ENCODE assay signal across 8 cellular contexts in the genomic region with DNA sequence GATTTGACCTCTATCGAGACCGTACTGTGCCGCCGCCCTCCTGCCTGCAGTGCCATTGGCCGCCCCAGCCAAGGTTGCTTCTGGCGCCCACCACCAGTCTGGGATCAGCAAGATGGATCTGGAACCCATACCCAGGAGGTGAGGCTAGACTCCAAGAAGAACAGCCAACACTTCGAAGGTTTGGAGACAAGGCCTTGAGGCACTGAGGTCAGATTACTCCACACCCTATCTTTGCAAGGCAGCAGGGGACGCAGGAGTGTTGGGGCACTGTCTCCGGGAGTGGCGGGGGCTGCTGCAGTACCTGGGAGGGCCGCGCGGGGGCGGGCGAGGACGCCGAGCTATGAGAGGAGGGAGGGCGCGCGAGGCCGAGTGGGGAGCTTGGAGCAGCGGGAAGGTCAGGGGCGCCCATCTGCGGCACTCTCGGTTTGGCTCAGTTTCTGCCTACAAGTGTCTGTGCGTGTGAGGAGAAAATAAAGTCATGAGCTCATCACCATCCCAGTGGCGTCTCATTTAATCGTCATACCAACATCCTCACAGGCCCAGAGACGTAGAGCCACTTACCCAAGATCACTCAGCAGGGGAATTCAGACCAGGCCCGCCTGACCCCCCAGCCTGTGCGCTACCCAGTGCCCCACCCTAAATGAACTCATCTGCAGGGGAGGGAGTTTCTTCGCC. TPM values are rescaled to one million over a fixed set of nuclear protein-coding genes. Genes with fewer than 3 reads are reported as not detected.
DNase-seq lines count a peak whose midpoint lies in the region; ATAC-seq and TF ChIP-seq lines count a peak whose summit lies in the region.

No MANE protein-coding gene starts in this region.

- H2BK5ac ChIP-seq in mesenchymal stem cell (ENCODE audit: low read depth, low read length, poor library complexity, severe bottlenecking), result no peak overlapping the region

- H3K18ac ChIP-seq in mesenchymal stem cell (ENCODE audit: low read depth in 1 of 2, low read length in 2 of 2), result no peak overlapping the region

- H3K9me3 ChIP-seq in mesenchymal stem cell (ENCODE audit: control insufficient read depth, low read length), result no peaks in the 10 kb centered on the region

- no peak overlapping the region for H2BK15ac ChIP-seq in mesenchymal stem cell (ENCODE audit: low read depth, poor library complexity, severe bottlenecking)

- ATAC-seq in HG02852 (IDR thresholded peaks at IDR 0.05; ENCODE audit: unreplicated experiment), result peak; percentile 87

- no peaks in the 10 kb centered on the region for H3K36me3 ChIP-seq in mesenchymal stem cell (ENCODE audit: control insufficient read depth in 1 of 2, insufficient read depth in 2 of 2, low read depth in 1 of 2, low read length in 2 of 2)

- H3K4me1 ChIP-seq in mesenchymal stem cell (ENCODE audit: control insufficient read depth, insufficient read depth, low read depth, low read length), result peaks cover 2% of the 10 kb centered on the region

- no peak overlapping the region for H2AFZ ChIP-seq in mesenchymal stem cell (ENCODE audit: low read depth, low read length)

- H3K27me3 ChIP-seq in dorsolateral prefrontal cortex, result no peaks in the 10 kb centered on the region
- peaks cover 32 to 36% of the 10 kb centered on the region in 2 experiments for H3K27me3 ChIP-seq in mesenchymal stem cell (ENCODE audit: control insufficient read depth in 1 of 2, insufficient read depth in 1 of 2, low read length in 2 of 2)

- no peak overlapping the region for H3K4ac ChIP-seq in mesenchymal stem cell (ENCODE audit: low read depth in 1 of 2, low read length in 2 of 2)

- no peak overlapping the region for H3K23ac ChIP-seq in mesenchymal stem cell (ENCODE audit: low read length in 2 of 2)

- no peak overlapping the region for H4K8ac ChIP-seq in mesenchymal stem cell (ENCODE audit: low read length)

- no peak overlapping the region for H4K91ac ChIP-seq in mesenchymal stem cell (ENCODE audit: low read length)

- no peak overlapping the region for H2BK120ac ChIP-seq in mesenchymal stem cell (ENCODE audit: low read depth, low read length)

- H3K27ac ChIP-seq in dorsolateral prefrontal cortex (peak overlapping the region in 2 of 59 donors; percentile 31 to 63), mesenchymal stem cell (ENCODE audit: low read length, poor library complexity, severe bottlenecking) (no peak overlapping the region)

- 38% methylated on average over 24 of the region's 32 CpGs for WGBS in mesenchymal stem cell

- H3K4me2 ChIP-seq in mesenchymal stem cell (ENCODE audit: low read length, poor library complexity, severe bottlenecking), result no peak overlapping the region

- no peak overlapping the region for H2BK12ac ChIP-seq in mesenchymal stem cell (ENCODE audit: low read length in 2 of 2)

- no peaks in the 10 kb centered on the region for H3K79me1 ChIP-seq in mesenchymal stem cell (replicated peaks; ENCODE audit: low read length, poor library complexity, severe bottlenecking)

- no peak overlapping the region for H3K14ac ChIP-seq in mesenchymal stem cell (ENCODE audit: low read length in 2 of 2)

- DNase-seq in NCI-H460 (ENCODE audit: extremely low read depth, low read depth), result peak; percentile 41
- DNase-seq in activated CD4-positive, alpha-beta T cell treated with anti-CD3 and anti-CD28 coated beads, Interleukin-2, amount 50 U/mL, for 4 hours, result peak; percentile 69 to 75
- DNase-seq in dorsolateral prefrontal cortex, result peak; percentile 74 to 88 (median 81)
- peak; percentile 86 for DNase-seq in mesenchymal stem cell
- DNase-seq in stimulated activated CD8-positive, alpha-beta memory T cell treated with anti-CD3 and anti-CD28 coated beads, Interleukin-4, amount 100 ng/mL, for 24 hours (ENCODE audit: low read depth), result peak; percentile 79
- DNase-seq in NCI-H128 (lab: John Stamatoyannopoulos, UW; ENCODE audit: unreplicated experiment), result no peak

- peak; percentile 99 for TF ChIP-seq CTCF in GM12874 (IDR thresholded peaks at IDR 0.05; ENCODE audit: insufficient read depth, low read depth, low read length)
- TF ChIP-seq CTCF in dorsolateral prefrontal cortex (IDR thresholded peaks at IDR 0.05 in 54 of 56, conservative IDR thresholded peaks at IDR 0.05 in 2 of 56; ENCODE audit: low read depth in 1 of 56, partially characterized antibody in 56 of 56), result peak; percentile 68 to 99 (median 91)

- peak overlapping the region in 17 of 59 donors; percentile 7 to 38 (median 24) for H3K4me3 ChIP-seq in dorsolateral prefrontal cortex
- no peak overlapping the region for H3K4me3 ChIP-seq in mesenchymal stem cell (ENCODE audit: insufficient read depth in 1 of 2, low read depth in 1 of 2, low read length in 2 of 2)

- intact Hi-C loops in dorsolateral prefrontal cortex (cut with DNase I), result no loop called here

- H2AK5ac ChIP-seq in mesenchymal stem cell (ENCODE audit: low read length, severe bottlenecking), result no peak overlapping the region

- H3K9ac ChIP-seq in mesenchymal stem cell (ENCODE audit: low read length), result peak overlapping the region; percentile 49

RNA-seq across cellular contexts. Expression of gene PSD2, which starts 20.5 kb away (rescaled TPM):
- total RNA-seq in NCI-H460 (2014; rRNA removed; shearing (Covaris generic)), result 0.12 TPM in 1 of 2 replicates, not detected in the other
- polyA plus RNA-seq in NCI-H460 (2014; cell fraction: nucleus; rRNA removed), result not detected in 2 replicates
- total RNA-seq in dorsolateral prefrontal cortex, result 100 to 1,000 TPM in 19 of 120 experiments, 10 to 100 TPM in 101; 37.2 to 251 (median 77.9) TPM
- polyA plus RNA-seq in mesenchymal stem cell (2013, experiment 1 of 2), result 0.07 TPM
- 0.08 TPM for polyA plus RNA-seq in mesenchymal stem cell (2013, experiment 2 of 2)

Comparison
In these comparisons a context has a peak if more than half of its experiments do, and no peak if none do; other contexts are left out.
1. RNA of gene PSD2, which starts 20.5 kb away (total RNA-seq): 37.2 to 251 TPM in dorsolateral prefrontal cortex; 0.12 TPM in NCI-H460; every median in the first group is over 10 times any median in the second.